Comparison of ENCODE assay signal across 29 cellular contexts in the genomic region with DNA sequence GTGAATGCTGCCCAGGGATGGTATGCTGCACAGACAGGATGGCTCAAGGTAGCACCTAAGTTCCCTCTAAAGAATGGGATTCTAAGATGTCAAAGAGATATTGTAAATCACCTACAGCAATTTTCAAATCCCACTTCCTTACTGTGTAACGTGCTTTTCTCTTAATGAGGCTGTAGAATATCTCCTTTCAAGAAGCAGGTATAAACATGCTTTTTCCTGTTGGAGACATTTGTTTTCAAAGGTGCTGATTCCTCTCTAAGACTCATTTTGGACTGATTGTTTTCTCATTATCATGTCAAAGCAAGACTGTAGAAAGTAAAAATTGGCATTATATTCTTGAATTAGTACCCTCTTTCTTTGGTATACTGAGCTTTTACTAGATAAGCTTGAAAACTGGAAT.
DNase-seq lines count a peak whose midpoint lies in the region; ATAC-seq, FAIRE-seq and TF ChIP-seq lines count a peak whose summit lies in the region.
"Had no signal": no experiment of that assay in that cellular context is flagged by ENCODE, and none has a peak within 500 bp of the region (broad histone marks: within the 10 kb centered on the region; RNA-seq: fewer than 3 reads in every experiment).

No MANE protein-coding gene starts in this region.

- dilution Hi-C loops in mammary epithelial cell (cut with HindIII; ENCODE audit: low sequenced_read_pairs) (no loop called here), keratinocyte (cut with MboI; ENCODE audit: extremely low pct_ligation_motif_present, low sequenced_read_pairs) (no loop called here)

- H3K9me3 ChIP-seq in mammary epithelial cell (replicated peaks; ENCODE audit: insufficient read depth, low read length) = no peaks in the 10 kb centered on the region
- H3K9me3 ChIP-seq in keratinocyte (ENCODE audit: control insufficient read depth, low read depth, low read length) = no peaks in the 10 kb centered on the region
- no peaks in the 10 kb centered on the region for H3K9me3 ChIP-seq in aorta (ENCODE audit: control insufficient read depth, low read length)
- H3K9me3 ChIP-seq: BE2C, BLaER1 had no signal

- H3K36me3 ChIP-seq in mammary epithelial cell (ENCODE audit: insufficient read depth, low read length) (no peaks in the 10 kb centered on the region), bronchial epithelial cell (ENCODE audit: control insufficient read depth, insufficient read depth, low read length) (no peaks in the 10 kb centered on the region), keratinocyte (ENCODE audit: control insufficient read depth in 2 of 2, extremely low read depth in 1 of 2, insufficient read depth in 2 of 2, low read length in 2 of 2) (no peaks in the 10 kb centered on the region), aorta (ENCODE audit: control insufficient read depth in 1 of 2, insufficient read depth in 2 of 2, low read length in 1 of 2) (no peaks in the 10 kb centered on the region)
- H3K36me3 ChIP-seq: BE2C, BLaER1 had no signal

- H2AFZ ChIP-seq in mammary epithelial cell (ENCODE audit: low read depth, low read length) (peak overlapping the region; percentile 18), keratinocyte (ENCODE audit: control insufficient read depth, low read length) (peak overlapping the region; percentile 62)

- ATAC-seq in esophagus mucosa = peak; percentile 49
- ATAC-seq in aorta (ENCODE audit: low FRiP score) = no peak
- ATAC-seq in HG03039 (IDR thresholded peaks at IDR 0.05; ENCODE audit: unreplicated experiment) = no peak
- ATAC-seq: GM12878 had no signal

- H3K4me2 ChIP-seq in mammary epithelial cell (ENCODE audit: insufficient read depth, low read depth, low read length) (no peak overlapping the region), keratinocyte (ENCODE audit: control insufficient read depth, extremely low read depth, insufficient read depth, low read depth, low read length) (no peak overlapping the region)
- H3K4me2 ChIP-seq: BLaER1 had no signal

- FAIRE-seq in bronchial epithelial cell (lab: Jason Lieb, UNC) (no peak), keratinocyte (lab: Jason Lieb, UNC) (peak; percentile 92)
- FAIRE-seq: A204.1, GM12878, GM12892, GM18507 had no signal

- no peaks in the 10 kb centered on the region for H4K20me1 ChIP-seq in mammary epithelial cell (ENCODE audit: insufficient read depth, low read length)
- no peaks in the 10 kb centered on the region for H4K20me1 ChIP-seq in keratinocyte (ENCODE audit: control insufficient read depth, extremely low read depth, insufficient read depth, low read length)
- H4K20me1 ChIP-seq: BLaER1 had no signal

- DNase-seq in mammary epithelial cell (peak; percentile 8), MCF 10A (ENCODE audit: unreplicated experiment) (no peak), bronchial epithelial cell (ENCODE audit: low read depth) (peak; percentile 70), keratinocyte (ENCODE audit: low read depth, low spot score) (no peak), cerebellar cortex (ENCODE audit: low spot score) (no peak), aorta (no peak)
- DNase-seq: 8988T; ACHN; BE2C; C1 segment of cervical spinal cord; CD4-positive, alpha-beta memory T cell; CD4-positive, CD25-positive, alpha-beta regulatory T cell; CD8-positive, alpha-beta memory T cell; COR-L47; DMS 273 treated with DMSO at 0.1 percent for 48 hours; DMS153; DMS53; DMS79; DND-41; EL; GDM1 had no signal

- no peak overlapping the region for H3K9ac ChIP-seq in mammary epithelial cell (ENCODE audit: insufficient read depth, low read length)
- H3K9ac ChIP-seq in keratinocyte (ENCODE audit: control insufficient read depth, extremely low read depth, insufficient read depth, low read length) = no peak overlapping the region
- H3K9ac ChIP-seq: BLaER1 had no signal

- WGBS in mammary epithelial cell (ENCODE audit: low coverage, missing lambda C conversion rate) = 23% methylated on average over 1 of the region's 1 CpG
- WGBS in aorta, 2 donors = 90 to 97% methylated on average over 1 of the region's 1 CpG

- no peaks in the 10 kb centered on the region for H3K9me3 Mint-ChIP-seq in MCF 10A (ENCODE audit: unreplicated experiment)

- H3K4me1 ChIP-seq in mammary epithelial cell (ENCODE audit: insufficient read depth, low read length) (peaks cover 8% of the 10 kb centered on the region), keratinocyte (ENCODE audit: control insufficient read depth, extremely low read depth, insufficient read depth, low read length) (peaks cover 21% of the 10 kb centered on the region), aorta (ENCODE audit: control insufficient read depth in 1 of 2, insufficient read depth in 2 of 2, low read length in 2 of 2) (no peaks in the 10 kb centered on the region)
- H3K4me1 ChIP-seq: BE2C, BLaER1 had no signal

- H3K4me3 Mint-ChIP-seq in MCF 10A (ENCODE audit: unreplicated experiment) = no peak overlapping the region
- H3K4me3 Mint-ChIP-seq: CD14-positive monocyte; CD4-positive, alpha-beta memory T cell; CD4-positive, CD25-positive, alpha-beta regulatory T cell; CD8-positive, alpha-beta memory T cell had no signal

- POLR2A ChIA-PET in MCF 10A (lab: Yijun Ruan, JAX) = interaction anchor here (0.6 kb wide), 1 partner anchor 329 kb away, joined by 4 read pairs; no protein-coding TSS in a partner anchor

- no peaks in the 10 kb centered on the region for H3K27me3 Mint-ChIP-seq in MCF 10A (ENCODE audit: insufficient read depth, unreplicated experiment)
- H3K27me3 Mint-ChIP-seq: CD4-positive, alpha-beta memory T cell; CD4-positive, CD25-positive, alpha-beta regulatory T cell had no signal

- CTCF ChIA-PET in mammary epithelial cell (lab: Charles Lee; ENCODE audit: low non-redundant PET) = no interaction called here
- CTCF ChIA-PET in MCF 10A (lab: Yijun Ruan, JAX) = no interaction called here

- H3K27ac ChIP-seq in mammary epithelial cell (ENCODE audit: insufficient read depth, low read depth, low read length) (no peak overlapping the region), keratinocyte (ENCODE audit: control insufficient read depth, insufficient read depth, low read length) (no peak overlapping the region), aorta (ENCODE audit: low read depth in 1 of 2, low read length in 2 of 2) (no peak overlapping the region)
- H3K27ac ChIP-seq: BLaER1 had no signal

- no peaks in the 10 kb centered on the region for H3K9me1 ChIP-seq in keratinocyte (ENCODE audit: control insufficient read depth, extremely low read depth, insufficient read depth, low read length)

- H3K27ac Mint-ChIP-seq in MCF 10A (ENCODE audit: low read depth, unreplicated experiment) = no peak overlapping the region
- H3K27ac Mint-ChIP-seq: CD4-positive, alpha-beta memory T cell; CD4-positive, CD25-positive, alpha-beta regulatory T cell; CD8-positive, alpha-beta memory T cell had no signal

- H3K4me3 ChIP-seq in mammary epithelial cell (replicated peaks in 1 of 3; ENCODE audit: insufficient read depth in 1 of 3, low read depth in 2 of 3, low read length in 3 of 3) (no peak overlapping the region), bronchial epithelial cell (ENCODE audit: low read depth, low read length) (no peak overlapping the region), keratinocyte (ENCODE audit: control insufficient read depth in 2 of 3, extremely low read depth in 1 of 3, insufficient read depth in 2 of 3, low read depth in 1 of 3, low read length in 3 of 3) (no peak overlapping the region), aorta (ENCODE audit: low read length in 2 of 2) (no peak overlapping the region)
- H3K4me3 ChIP-seq: BLaER1, GM12878 had no signal

- no peaks in the 10 kb centered on the region for H3K36me3 Mint-ChIP-seq in MCF 10A (ENCODE audit: insufficient read depth, unreplicated experiment)
- H3K36me3 Mint-ChIP-seq: CD14-positive monocyte; CD4-positive, alpha-beta memory T cell; CD4-positive, CD25-positive, alpha-beta regulatory T cell; CD8-positive, alpha-beta memory T cell had no signal

- BruUV-seq in mammary epithelial cell (replicated peaks; lab: Mats Ljungman, UMichigan) (no TSS peak), MCF 10A (replicated peaks; lab: Mats Ljungman, UMichigan) (no TSS peak)

- TF ChIP-seq CTCF in mammary epithelial cell (conservative IDR thresholded peaks at IDR 0.05 in 1 of 2, IDR thresholded peaks at IDR 0.05 in 1 of 2; ENCODE audit: extremely low read depth in 1 of 2, insufficient read depth in 1 of 2, low read depth in 1 of 2, low read length in 2 of 2) (no peak), MCF 10A (IDR thresholded peaks at IDR 0.05; ENCODE audit: unreplicated experiment) (no peak), bronchial epithelial cell (IDR thresholded peaks at IDR 0.05; ENCODE audit: insufficient read depth, low read length, severe bottlenecking) (no peak), keratinocyte (optimal IDR thresholded peaks at IDR 0.05 in 1 of 3, IDR thresholded peaks at IDR 0.05 in 1 of 3, conservative IDR thresholded peaks at IDR 0.05 in 1 of 3; ENCODE audit: extremely low read depth in 1 of 3, insufficient read depth in 2 of 3, low read length in 3 of 3) (no peak)

- H3K27me3 ChIP-seq in mammary epithelial cell (ENCODE audit: insufficient read depth, low read length) (no peaks in the 10 kb centered on the region), bronchial epithelial cell (ENCODE audit: control insufficient read depth, insufficient read depth, low read length) (no peaks in the 10 kb centered on the region), keratinocyte (ENCODE audit: control insufficient read depth, extremely low read depth, insufficient read depth, low read length) (no peaks in the 10 kb centered on the region), aorta (ENCODE audit: control insufficient read depth in 1 of 2, insufficient read depth in 2 of 2, low read length in 1 of 2) (no peaks in the 10 kb centered on the region)
- H3K27me3 ChIP-seq: BE2C, BLaER1 had no signal

- intact Hi-C loops in mammary epithelial cell (cut with micrococcal nuclease) (no loop called here), MCF 10A (cut with micrococcal nuclease) (no loop called here), aorta (cut with DNase I) (no loop called here)

- H3K79me2 ChIP-seq in mammary epithelial cell (ENCODE audit: insufficient read depth, low read length) (no peaks in the 10 kb centered on the region), keratinocyte (ENCODE audit: control insufficient read depth, insufficient read depth, low read length) (no peaks in the 10 kb centered on the region)

- in situ Hi-C loops in mammary epithelial cell (cut with MboI; ENCODE audit: low sequenced_read_pairs in 2 of 2) = no loop called here

- H3K4me1 Mint-ChIP-seq in MCF 10A (ENCODE audit: insufficient read depth, unreplicated experiment) = no peaks in the 10 kb centered on the region
- H3K4me1 Mint-ChIP-seq: CD14-positive monocyte; CD4-positive, alpha-beta memory T cell; CD4-positive, CD25-positive, alpha-beta regulatory T cell; CD8-positive, alpha-beta memory T cell had no signal

Comparison
In these comparisons a context has a peak if more than half of its experiments do, and no peak if none do; other contexts are left out.
1. DNase-seq: peak in mammary epithelial cell (single experiment) and bronchial epithelial cell (single experiment); none in MCF 10A (single experiment), keratinocyte (single experiment), cerebellar cortex (single experiment) and aorta (0 of 2).